ENCODE assay signal across 2 cellular contexts in genomic region chr9:4732890-4733289, GRCh38.
TF ChIP-seq lines count a peak whose summit lies in the region.

No MANE protein-coding gene starts in this region.

TF ChIP-seq in HepG2, 621 proteins besides CTCF, POLR2A, EP300 and RAD21:
- TF ChIP-seq ATF7 (IDR thresholded peaks at IDR 0.05) (no peak), ATF7 (CRISPR knock-in tag; IDR thresholded peaks at IDR 0.05) (no peak), HINFP (CRISPR knock-in tag; IDR thresholded peaks at IDR 0.05; ENCODE audit: low read depth) (no peak), ZNF780A (CRISPR knock-in tag; IDR thresholded peaks at IDR 0.05) (no peak), BCLAF1 (IDR thresholded peaks at IDR 0.05) (no peak), CBX1 (IDR thresholded peaks at IDR 0.05; ENCODE audit: low read depth) (no peak), ZNF20 (CRISPR knock-in tag; IDR thresholded peaks at IDR 0.05) (no peak), ZNF121 (CRISPR knock-in tag; IDR thresholded peaks at IDR 0.05) (peak; percentile 72), ZNF770 (CRISPR knock-in tag; IDR thresholded peaks at IDR 0.05) (peak; percentile 44; the same call in 1 of the 2 replicates)

TF ChIP-seq in K562, 482 proteins besides CTCF, POLR2A, EP300 and RAD21:
- peak; percentile 52 for TF ChIP-seq ZNF121 (CRISPR knock-in tag; conservative IDR thresholded peaks at IDR 0.05)
- TF ChIP-seq HNRNPL (IDR thresholded peaks at IDR 0.05; ENCODE audit: low read depth, low read length) = no peak
- TF ChIP-seq FOXK1 (CRISPR knock-in tag; IDR thresholded peaks at IDR 0.05; ENCODE audit: borderline replicate concordance) = no peak
